ENCODE assay signal across 11 cellular contexts in genomic region chr21:45995686-45996179, GRCh38. TPM values are rescaled to one million over a fixed set of nuclear protein-coding genes. Genes with fewer than 3 reads are reported as not detected.
DNase-seq lines count a peak whose midpoint lies in the region; ATAC-seq and TF ChIP-seq lines count a peak whose summit lies in the region.
"Had no signal": no experiment of that assay in that cellular context is flagged by ENCODE, and none has a peak within 500 bp of the region (broad histone marks: within the 10 kb centered on the region; RNA-seq: fewer than 3 reads in every experiment).

No MANE protein-coding gene starts in this region.

- peak; percentile 41 for DNase-seq in HK-2 (ENCODE audit: unreplicated experiment)
- DNase-seq in WTC11 (ENCODE audit: low spot score): no peak
- peak; percentile 28 for DNase-seq in left ventricle myocardium superior
- DNase-seq in stimulated activated effector memory CD8-positive, alpha-beta T cell treated with anti-CD3 and anti-CD28 coated beads, Interleukin-12 subunit alpha, Interleukin-12 subunit beta, amount 100 ng/mL, for 72 hours (ENCODE audit: low spot score in 2 of 2): no peak
- no peak for DNase-seq in dedifferentiated amniotic fluid mesenchymal stem cell (ENCODE audit: extremely low spot score)
- DNase-seq: anterior cingulate cortex; stimulated activated CD4-positive, alpha-beta T cell treated with anti-CD3 and anti-CD28 coated beads, Interleukin-4, amount 100 ng/mL, for 24 hours had no signal

- no peak for TF ChIP-seq CTCF in WTC11 (IDR thresholded peaks at IDR 0.05)

- POLR2A ChIA-PET in WTC11 (lab: Charles Lee): no interaction called here

- H3K4me1 Mint-ChIP-seq in WTC11: no peaks in the 10 kb centered on the region
- no peaks in the 10 kb centered on the region for H3K4me1 Mint-ChIP-seq in stimulated activated effector memory CD8-positive, alpha-beta T cell treated with anti-CD3 and anti-CD28 coated beads, Interleukin-12 subunit alpha, Interleukin-12 subunit beta, amount 100 ng/mL, for 72 hours
- H3K4me1 Mint-ChIP-seq: IgD-negative memory B cell had no signal

- intact Hi-C loops in left ventricle myocardium superior (cut with micrococcal nuclease): no loop called here

- H3K36me3 Mint-ChIP-seq in WTC11: peaks cover 18% of the 10 kb centered on the region
- no peaks in the 10 kb centered on the region for H3K36me3 Mint-ChIP-seq in stimulated activated effector memory CD8-positive, alpha-beta T cell treated with anti-CD3 and anti-CD28 coated beads, Interleukin-12 subunit alpha, Interleukin-12 subunit beta, amount 100 ng/mL, for 72 hours
- H3K36me3 Mint-ChIP-seq: IgD-negative memory B cell had no signal

- ATAC-seq in WTC11 (no peak), left ventricle myocardium superior (no peak), HG03135 (IDR thresholded peaks at IDR 0.05; ENCODE audit: unreplicated experiment) (no peak), HG02970 (IDR thresholded peaks at IDR 0.05; ENCODE audit: low FRiP score, unreplicated experiment) (no peak)
- ATAC-seq in stimulated activated effector memory CD8-positive, alpha-beta T cell treated with anti-CD3 and anti-CD28 coated beads, Interleukin-12 subunit alpha, Interleukin-12 subunit beta, amount 100 ng/mL, for 72 hours: peak; percentile 4
- ATAC-seq: GM12878 had no signal

- H3K27me3 Mint-ChIP-seq in WTC11 (ENCODE audit: low read depth): no peaks in the 10 kb centered on the region
- H3K27me3 Mint-ChIP-seq: IgD-negative memory B cell had no signal

- CTCF ChIA-PET in WTC11 (lab: Charles Lee): no interaction called here

- H3K27ac Mint-ChIP-seq in WTC11: peak overlapping the region; percentile 23; the same call in 1 of the 2 replicates
- no peak overlapping the region for H3K27ac Mint-ChIP-seq in stimulated activated effector memory CD8-positive, alpha-beta T cell treated with anti-CD3 and anti-CD28 coated beads, Interleukin-12 subunit alpha, Interleukin-12 subunit beta, amount 100 ng/mL, for 72 hours

- H3K4me3 Mint-ChIP-seq in WTC11: no peak overlapping the region
- no peak overlapping the region for H3K4me3 Mint-ChIP-seq in stimulated activated effector memory CD8-positive, alpha-beta T cell treated with anti-CD3 and anti-CD28 coated beads, Interleukin-12 subunit alpha, Interleukin-12 subunit beta, amount 100 ng/mL, for 72 hours
- H3K4me3 Mint-ChIP-seq: IgD-negative memory B cell had no signal

- no peaks in the 10 kb centered on the region for H3K9me3 Mint-ChIP-seq in WTC11
- no peaks in the 10 kb centered on the region for H3K9me3 Mint-ChIP-seq in stimulated activated effector memory CD8-positive, alpha-beta T cell treated with anti-CD3 and anti-CD28 coated beads, Interleukin-12 subunit alpha, Interleukin-12 subunit beta, amount 100 ng/mL, for 72 hours
- H3K9me3 Mint-ChIP-seq: IgD-negative memory B cell had no signal

TF ChIP-seq in WTC11, 78 proteins besides CTCF, POLR2A, EP300 and RAD21:
- TF ChIP-seq PREB (CRISPR knock-in tag; IDR thresholded peaks at IDR 0.05; ENCODE audit: borderline replicate concordance) (no peak), SP1 (CRISPR knock-in tag; conservative IDR thresholded peaks at IDR 0.05) (no peak), E2F4 (CRISPR knock-in tag; IDR thresholded peaks at IDR 0.05; ENCODE audit: borderline replicate concordance, low read depth) (no peak), TP53 (CRISPR knock-in tag; IDR thresholded peaks at IDR 0.05) (no peak), ZNF423 (CRISPR knock-in tag; IDR thresholded peaks at IDR 0.05) (no peak), ATF1 (CRISPR knock-in tag; IDR thresholded peaks at IDR 0.05) (no peak), GABPB1 (CRISPR knock-in tag; IDR thresholded peaks at IDR 0.05) (no peak), MYBL2 (CRISPR knock-in tag; IDR thresholded peaks at IDR 0.05) (no peak), NFE2L1 (CRISPR knock-in tag; IDR thresholded peaks at IDR 0.05) (no peak), ZNF317 (CRISPR knock-in tag; IDR thresholded peaks at IDR 0.05; ENCODE audit: borderline replicate concordance, low read depth) (no peak), HMGXB4 (CRISPR knock-in tag; IDR thresholded peaks at IDR 0.05) (no peak), JAZF1 (CRISPR knock-in tag; IDR thresholded peaks at IDR 0.05) (no peak), PRRX2 (CRISPR knock-in tag; IDR thresholded peaks at IDR 0.05) (no peak), AFF4 (CRISPR knock-in tag; IDR thresholded peaks at IDR 0.05; ENCODE audit: borderline replicate concordance) (no peak), SOX15 (CRISPR knock-in tag; IDR thresholded peaks at IDR 0.05) (no peak)

RNA-seq across cellular contexts. Expression of gene COL6A1, which starts 14.2 kb away (rescaled TPM):
- total RNA-seq in WTC11 (2021): 221 to 245 TPM (median 240 TPM) in 3 replicates
- total RNA-seq in left ventricle myocardium superior: 188 TPM

Comparison
In these comparisons a context has a peak if more than half of its experiments do, and no peak if none do; other contexts are left out.
1. DNase-seq: peak in HK-2 (single experiment) and left ventricle myocardium superior (single experiment); none in WTC11 (single experiment), stimulated activated effector memory CD8-positive, alpha-beta T cell treated with anti-CD3 and anti-CD28 coated beads, Interleukin-12 subunit alpha, Interleukin-12 subunit beta, amount 100 ng/mL, for 72 hours (0 of 2) and dedifferentiated amniotic fluid mesenchymal stem cell (single experiment).